In the genomic region with DNA sequence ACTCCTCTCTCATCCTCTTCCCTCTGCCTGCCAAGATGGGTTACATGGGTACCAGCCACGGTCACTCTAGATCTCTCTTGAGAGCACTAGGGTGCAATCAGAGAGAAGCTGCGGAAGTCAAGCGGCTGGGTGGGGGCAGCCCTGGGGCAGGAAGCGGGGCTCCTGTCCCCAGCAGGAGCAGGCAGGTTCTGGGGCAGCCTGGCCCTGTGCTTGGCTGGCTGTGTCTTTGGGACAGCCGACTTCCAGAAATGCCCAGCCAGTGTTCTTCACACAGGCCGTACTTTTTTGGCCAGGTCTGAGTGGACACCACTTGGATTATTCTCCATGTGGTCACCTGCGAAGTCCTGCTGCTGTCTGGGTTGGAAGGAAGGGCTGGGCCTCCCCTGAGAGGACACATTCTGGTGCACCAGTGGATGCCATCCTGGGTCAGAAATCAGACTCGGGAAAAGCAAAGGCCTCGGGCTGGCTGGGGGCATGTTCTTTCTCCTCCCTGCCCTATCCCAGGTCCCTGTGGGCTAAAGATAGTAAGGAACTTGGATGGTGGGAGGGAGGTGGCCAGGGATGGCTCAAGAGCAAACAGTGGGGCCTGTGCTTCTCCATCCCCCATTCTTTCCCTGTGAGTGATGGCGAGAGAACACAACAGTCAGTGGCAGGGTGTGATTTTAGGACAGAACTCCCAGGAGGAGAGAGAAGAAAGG, we compare ENCODE assay signal across 11 cellular contexts.
A peak's percentile ranks its signal among the peaks of the same experiment; 100 is the strongest.
DNase-seq lines count a peak whose midpoint lies in the region; ATAC-seq and TF ChIP-seq lines count a peak whose summit lies in the region.
"Had no signal": no experiment of that assay in that cellular context is flagged by ENCODE, and none has a peak within 500 bp of the region (broad histone marks: within the 10 kb centered on the region; RNA-seq: fewer than 3 reads in every experiment).

No MANE protein-coding gene starts in this region.

- ATAC-seq in left ventricle myocardium superior (peak; percentile 44), HG03045 (IDR thresholded peaks at IDR 0.05; ENCODE audit: unreplicated experiment) (no peak), GM21619 (IDR thresholded peaks at IDR 0.05; ENCODE audit: unreplicated experiment) (no peak)
- ATAC-seq in stimulated activated effector memory CD8-positive, alpha-beta T cell treated with anti-CD3 and anti-CD28 coated beads, Interleukin-12 subunit alpha, Interleukin-12 subunit beta, amount 100 ng/mL, for 72 hours = no peak

- H3K4me3 ChIP-seq in HEK293 (ENCODE audit: low read depth, low read length) = no peak overlapping the region

- H3K9me3 ChIP-seq in HEK293 (ENCODE audit: control insufficient read depth, insufficient read depth, low read depth, low read length) = no peaks in the 10 kb centered on the region

- H3K4me1 ChIP-seq in HEK293 (ENCODE audit: control insufficient read depth, insufficient read depth, low read length) = 0 out of 2 replicates have a peak, but pooled peaks cover 3% of the 10 kb centered on the region

- no peak overlapping the region for H3K27ac ChIP-seq in HEK293 (ENCODE audit: extremely low read depth, low read depth, low read length)

- POLR2A ChIA-PET in HEK293 (lab: Yijun Ruan, JAX) = interaction anchor here (0.6 kb wide), 1 partner anchor 293 kb away, joined by 5 read pairs; no protein-coding TSS in a partner anchor
- POLR2A ChIA-PET in activated CD4-positive, alpha-beta memory T cell treated with anti-CD3 and anti-CD28 coated beads for 36 hours (lab: Charles Lee) = interaction anchor here (0.8 to 1.1 kb wide), 2 partner anchors 12 to 32 kb away, joined by 3 read pairs; no protein-coding TSS in a partner anchor

- no peak overlapping the region for H3K4me3 Mint-ChIP-seq in activated CD4-positive, alpha-beta memory T cell treated with anti-CD3 and anti-CD28 coated beads for 36 hours
- H3K4me3 Mint-ChIP-seq in stimulated activated effector memory CD8-positive, alpha-beta T cell treated with anti-CD3 and anti-CD28 coated beads, Interleukin-12 subunit alpha, Interleukin-12 subunit beta, amount 100 ng/mL, for 72 hours = no peak overlapping the region

- peak overlapping the region; percentile 43 for H3K27ac Mint-ChIP-seq in activated CD4-positive, alpha-beta memory T cell treated with anti-CD3 and anti-CD28 coated beads for 36 hours
- peak overlapping the region; percentile 83 for H3K27ac Mint-ChIP-seq in stimulated activated effector memory CD8-positive, alpha-beta T cell treated with anti-CD3 and anti-CD28 coated beads, Interleukin-12 subunit alpha, Interleukin-12 subunit beta, amount 100 ng/mL, for 72 hours

- CTCF ChIA-PET in HEK293 (lab: Yijun Ruan, JAX) = interaction anchor here (0.9 to 1.1 kb wide), 2 partner anchors 11 to 164 kb away, joined by 4 to 6 read pairs; no protein-coding TSS in a partner anchor
- CTCF ChIA-PET in activated CD4-positive, alpha-beta memory T cell treated with anti-CD3 and anti-CD28 coated beads for 36 hours (lab: Charles Lee) = interaction anchor here (0.5 to 4.0 kb wide), 2 partner anchors 11 to 168 kb away, joined by 4 to 24 read pairs; no protein-coding TSS in a partner anchor

- no peak for DNase-seq in activated CD4-positive, alpha-beta memory T cell treated with anti-CD3 and anti-CD28 coated beads for 36 hours
- DNase-seq in left ventricle myocardium superior = peak; percentile 17
- no peak for DNase-seq in stimulated activated effector memory CD8-positive, alpha-beta T cell treated with anti-CD3 and anti-CD28 coated beads, Interleukin-12 subunit alpha, Interleukin-12 subunit beta, amount 100 ng/mL, for 72 hours (ENCODE audit: low spot score in 2 of 2)
- no peak for DNase-seq in cortex of kidney (lab: John Stamatoyannopoulos, UW)
- DNase-seq: activated gamma-delta T cell, MM.1S, NCI-H2227 treated with DMSO at 0.1 percent for 48 hours, retina had no signal

- H3K27me3 Mint-ChIP-seq in activated CD4-positive, alpha-beta memory T cell treated with anti-CD3 and anti-CD28 coated beads for 36 hours = no peaks in the 10 kb centered on the region

- peaks cover 66% of the 10 kb centered on the region for H3K4me1 Mint-ChIP-seq in activated CD4-positive, alpha-beta memory T cell treated with anti-CD3 and anti-CD28 coated beads for 36 hours (ENCODE audit: low read depth)
- peaks cover 60% of the 10 kb centered on the region for H3K4me1 Mint-ChIP-seq in stimulated activated effector memory CD8-positive, alpha-beta T cell treated with anti-CD3 and anti-CD28 coated beads, Interleukin-12 subunit alpha, Interleukin-12 subunit beta, amount 100 ng/mL, for 72 hours

- peaks cover 0 to 27% of the 10 kb centered on the region in 2 experiments; a peak in 1 of 3 replicates for H3K36me3 ChIP-seq in HEK293 (ENCODE audit: control insufficient read depth in 2 of 2, insufficient read depth in 1 of 2, low read length in 2 of 2)

- peaks cover 43% of the 10 kb centered on the region for H3K36me3 Mint-ChIP-seq in activated CD4-positive, alpha-beta memory T cell treated with anti-CD3 and anti-CD28 coated beads for 36 hours
- peaks cover 89% of the 10 kb centered on the region for H3K36me3 Mint-ChIP-seq in stimulated activated effector memory CD8-positive, alpha-beta T cell treated with anti-CD3 and anti-CD28 coated beads, Interleukin-12 subunit alpha, Interleukin-12 subunit beta, amount 100 ng/mL, for 72 hours

- intact Hi-C loops in activated CD4-positive, alpha-beta memory T cell treated with anti-CD3 and anti-CD28 coated beads for 36 hours (cut with micrococcal nuclease) = no loop called here
- intact Hi-C loops in left ventricle myocardium superior (cut with micrococcal nuclease) = no loop called here

- H3K9me3 Mint-ChIP-seq in activated CD4-positive, alpha-beta memory T cell treated with anti-CD3 and anti-CD28 coated beads for 36 hours = no peaks in the 10 kb centered on the region
- H3K9me3 Mint-ChIP-seq in stimulated activated effector memory CD8-positive, alpha-beta T cell treated with anti-CD3 and anti-CD28 coated beads, Interleukin-12 subunit alpha, Interleukin-12 subunit beta, amount 100 ng/mL, for 72 hours = no peaks in the 10 kb centered on the region

- no peak for TF ChIP-seq CTCF in HEK293 (tag by site-specific recombination; IDR thresholded peaks at IDR 0.05)

TF ChIP-seq in HEK293, 187 proteins besides CTCF, POLR2A, EP300 and RAD21:
- 0 out of 2 replicates have a peak, but pooled peaks have one; percentile 16 for TF ChIP-seq ZNF341 (tag by site-specific recombination; IDR thresholded peaks at IDR 0.05; ENCODE audit: low read depth)
- TF ChIP-seq, protein P1, sequence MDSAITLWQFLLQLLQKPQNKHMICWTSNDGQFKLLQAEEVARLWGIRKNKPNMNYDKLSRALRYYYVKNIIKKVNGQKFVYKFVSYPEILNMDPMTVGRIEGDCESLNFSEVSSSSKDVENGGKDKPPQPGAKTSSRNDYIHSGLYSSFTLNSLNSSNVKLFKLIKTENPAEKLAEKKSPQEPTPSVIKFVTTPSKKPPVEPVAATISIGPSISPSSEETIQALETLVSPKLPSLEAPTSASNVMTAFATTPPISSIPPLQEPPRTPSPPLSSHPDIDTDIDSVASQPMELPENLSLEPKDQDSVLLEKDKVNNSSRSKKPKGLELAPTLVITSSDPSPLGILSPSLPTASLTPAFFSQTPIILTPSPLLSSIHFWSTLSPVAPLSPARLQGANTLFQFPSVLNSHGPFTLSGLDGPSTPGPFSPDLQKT (IDR thresholded peaks at IDR 0.05; ENCODE audit: borderline replicate concordance, low read depth, low read length) = no peak
